1 cellular context compared by ENCODE assay signal in genomic region chr3:3179407-3180094, GRCh38.
TF ChIP-seq lines count a peak whose summit lies in the region.

Gene CRBN, minus strand, starts transcription at chr3:3179691. Its CDS starts 4 bp downstream, at chr3:3179687.

TF ChIP-seq in HepG2, 621 proteins besides CTCF, POLR2A, EP300 and RAD21 (continued from another document and continues in another):
- TF ChIP-seq, protein P1, sequence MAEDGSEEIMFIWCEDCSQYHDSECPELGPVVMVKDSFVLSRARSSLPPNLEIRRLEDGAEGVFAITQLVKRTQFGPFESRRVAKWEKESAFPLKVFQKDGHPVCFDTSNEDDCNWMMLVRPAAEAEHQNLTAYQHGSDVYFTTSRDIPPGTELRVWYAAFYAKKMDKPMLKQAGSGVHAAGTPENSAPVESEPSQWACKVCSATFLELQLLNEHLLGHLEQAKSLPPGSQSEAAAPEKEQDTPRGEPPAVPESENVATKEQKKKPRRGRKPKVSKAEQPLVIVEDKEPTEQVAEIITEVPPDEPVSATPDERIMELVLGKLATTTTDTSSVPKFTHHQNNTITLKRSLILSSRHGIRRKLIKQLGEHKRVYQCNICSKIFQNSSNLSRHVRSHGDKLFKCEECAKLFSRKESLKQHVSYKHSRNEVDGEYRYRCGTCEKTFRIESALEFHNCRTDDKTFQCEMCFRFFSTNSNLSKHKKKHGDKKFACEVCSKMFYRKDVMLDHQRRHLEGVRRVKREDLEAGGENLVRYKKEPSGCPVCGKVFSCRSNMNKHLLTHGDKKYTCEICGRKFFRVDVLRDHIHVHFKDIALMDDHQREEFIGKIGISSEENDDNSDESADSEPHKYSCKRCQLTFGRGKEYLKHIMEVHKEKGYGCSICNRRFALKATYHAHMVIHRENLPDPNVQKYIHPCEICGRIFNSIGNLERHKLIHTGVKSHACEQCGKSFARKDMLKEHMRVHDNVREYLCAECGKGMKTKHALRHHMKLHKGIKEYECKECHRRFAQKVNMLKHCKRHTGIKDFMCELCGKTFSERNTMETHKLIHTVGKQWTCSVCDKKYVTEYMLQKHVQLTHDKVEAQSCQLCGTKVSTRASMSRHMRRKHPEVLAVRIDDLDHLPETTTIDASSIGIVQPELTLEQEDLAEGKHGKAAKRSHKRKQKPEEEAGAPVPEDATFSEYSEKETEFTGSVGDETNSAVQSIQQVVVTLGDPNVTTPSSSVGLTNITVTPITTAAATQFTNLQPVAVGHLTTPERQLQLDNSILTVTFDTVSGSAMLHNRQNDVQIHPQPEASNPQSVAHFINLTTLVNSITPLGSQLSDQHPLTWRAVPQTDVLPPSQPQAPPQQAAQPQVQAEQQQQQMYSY (CRISPR knock-in tag; IDR thresholded peaks at IDR 0.05), result peak; percentile 54; the same call in 1 of the 2 replicates
- TF ChIP-seq MTF2 (CRISPR knock-in tag; IDR thresholded peaks at IDR 0.05; ENCODE audit: borderline replicate concordance) (peak; percentile 92), SOX13 (IDR thresholded peaks at IDR 0.05) (no peak), SOX13 (CRISPR knock-in tag; conservative IDR thresholded peaks at IDR 0.05 in 1 of 2, IDR thresholded peaks at IDR 0.05 in 1 of 2) (peak in 1 of 2 experiments; percentile 66; a peak in 2 of 4 replicates), GFI1 (CRISPR knock-in tag; IDR thresholded peaks at IDR 0.05; ENCODE audit: borderline replicate concordance) (peak; percentile 56; the same call in 1 of the 2 replicates), RARA (CRISPR knock-in tag; IDR thresholded peaks at IDR 0.05) (peak; percentile 44; the same call in 1 of the 2 replicates), MEIS1 (CRISPR knock-in tag; IDR thresholded peaks at IDR 0.05; ENCODE audit: borderline replicate concordance) (0 out of 2 replicates have a peak, but pooled peaks have one; percentile 25), ZNF713 (CRISPR knock-in tag; IDR thresholded peaks at IDR 0.05) (peak; percentile 63; the same call in 1 of the 2 replicates), NCOA5 (CRISPR knock-in tag; IDR thresholded peaks at IDR 0.05) (no peak), ZBTB21 (CRISPR knock-in tag; IDR thresholded peaks at IDR 0.05) (no peak), ZNF839 (CRISPR knock-in tag; IDR thresholded peaks at IDR 0.05; ENCODE audit: borderline replicate concordance) (peak; percentile 67; the same call in 1 of the 2 replicates), PPARG (CRISPR knock-in tag; conservative IDR thresholded peaks at IDR 0.05) (peak; percentile 45), HMG20A (CRISPR knock-in tag; IDR thresholded peaks at IDR 0.05; ENCODE audit: borderline replicate concordance) (peak; percentile 67; the same call in 1 of the 2 replicates), KDM3A (CRISPR knock-in tag; IDR thresholded peaks at IDR 0.05; ENCODE audit: low read depth) (peak; percentile 94), AHR (CRISPR knock-in tag; IDR thresholded peaks at IDR 0.05) (no peak; the same call in 1 of the 2 replicates), PRDM4 (CRISPR knock-in tag; IDR thresholded peaks at IDR 0.05; ENCODE audit: borderline replicate concordance) (no peak), YEATS4 (CRISPR knock-in tag; IDR thresholded peaks at IDR 0.05; ENCODE audit: borderline replicate concordance) (peak; percentile 94), GPN1 (CRISPR knock-in tag; IDR thresholded peaks at IDR 0.05; ENCODE audit: borderline replicate concordance) (no peak), ZNF331 (CRISPR knock-in tag; IDR thresholded peaks at IDR 0.05) (peak; percentile 92), ZNF589 (CRISPR knock-in tag; conservative IDR thresholded peaks at IDR 0.05) (0 out of 2 replicates have a peak, but pooled peaks have one; percentile 46), ZNF34 (CRISPR knock-in tag; IDR thresholded peaks at IDR 0.05; ENCODE audit: borderline replicate concordance) (0 out of 2 replicates have a peak, but pooled peaks have one; percentile 60), ZNF780A (CRISPR knock-in tag; IDR thresholded peaks at IDR 0.05) (0 out of 2 replicates have a peak, but pooled peaks have one; percentile 56), ZNF83 (CRISPR knock-in tag; IDR thresholded peaks at IDR 0.05; ENCODE audit: borderline replicate concordance) (peak; percentile 84; the same call in 1 of the 2 replicates), BRD4 (CRISPR knock-in tag; IDR thresholded peaks at IDR 0.05) (peak; percentile 86), ARHGAP35 (CRISPR knock-in tag; IDR thresholded peaks at IDR 0.05; ENCODE audit: borderline replicate concordance) (peak; percentile 94; the same call in 1 of the 2 replicates), ARNT2 (CRISPR knock-in tag; IDR thresholded peaks at IDR 0.05; ENCODE audit: low read depth) (peak; percentile 84), ZNF556 (CRISPR knock-in tag; IDR thresholded peaks at IDR 0.05; ENCODE audit: borderline replicate concordance) (no peak; the same call in 1 of the 2 replicates), PBX3 (CRISPR knock-in tag; IDR thresholded peaks at IDR 0.05; ENCODE audit: borderline replicate concordance) (peak; percentile 73), ZNF709 (CRISPR knock-in tag; IDR thresholded peaks at IDR 0.05) (peak; percentile 60; the same call in 1 of the 2 replicates), ZBTB7A (CRISPR knock-in tag; IDR thresholded peaks at IDR 0.05) (no peak), PHF20 (CRISPR knock-in tag; IDR thresholded peaks at IDR 0.05) (peak; percentile 94), MBNL3 (CRISPR knock-in tag; conservative IDR thresholded peaks at IDR 0.05) (no peak), RNF219 (CRISPR knock-in tag; IDR thresholded peaks at IDR 0.05) (no peak), ZNF432 (CRISPR knock-in tag; IDR thresholded peaks at IDR 0.05; ENCODE audit: borderline replicate concordance) (no peak), ZKSCAN5 (CRISPR knock-in tag; IDR thresholded peaks at IDR 0.05) (no peak), ZNF354B (CRISPR knock-in tag; IDR thresholded peaks at IDR 0.05) (no peak), ZNF674 (CRISPR knock-in tag; IDR thresholded peaks at IDR 0.05; ENCODE audit: low read depth) (no peak), WIZ (CRISPR knock-in tag; IDR thresholded peaks at IDR 0.05) (0 out of 2 replicates have a peak, but pooled peaks have one; percentile 40), TOE1 (CRISPR knock-in tag; IDR thresholded peaks at IDR 0.05) (peak; percentile 93), KDM2A (CRISPR knock-in tag; IDR thresholded peaks at IDR 0.05; ENCODE audit: borderline replicate concordance, low read depth) (peak; percentile 99), ZNF766 (CRISPR knock-in tag; IDR thresholded peaks at IDR 0.05; ENCODE audit: borderline replicate concordance) (peak; percentile 93; the same call in 1 of the 2 replicates), ZNF652 (CRISPR knock-in tag; IDR thresholded peaks at IDR 0.05; ENCODE audit: borderline replicate concordance, low read depth) (0 out of 2 replicates have a peak, but pooled peaks have one; percentile 11), PRPF4 (IDR thresholded peaks at IDR 0.05; ENCODE audit: low read depth, low read length, poor library complexity, severe bottlenecking) (no peak), TMF1 (CRISPR knock-in tag; IDR thresholded peaks at IDR 0.05; ENCODE audit: low read depth) (no peak), XBP1 (CRISPR knock-in tag; IDR thresholded peaks at IDR 0.05) (no peak), CEBPZ (IDR thresholded peaks at IDR 0.05; ENCODE audit: low read length) (no peak)
- TF ChIP-seq, protein P2, sequence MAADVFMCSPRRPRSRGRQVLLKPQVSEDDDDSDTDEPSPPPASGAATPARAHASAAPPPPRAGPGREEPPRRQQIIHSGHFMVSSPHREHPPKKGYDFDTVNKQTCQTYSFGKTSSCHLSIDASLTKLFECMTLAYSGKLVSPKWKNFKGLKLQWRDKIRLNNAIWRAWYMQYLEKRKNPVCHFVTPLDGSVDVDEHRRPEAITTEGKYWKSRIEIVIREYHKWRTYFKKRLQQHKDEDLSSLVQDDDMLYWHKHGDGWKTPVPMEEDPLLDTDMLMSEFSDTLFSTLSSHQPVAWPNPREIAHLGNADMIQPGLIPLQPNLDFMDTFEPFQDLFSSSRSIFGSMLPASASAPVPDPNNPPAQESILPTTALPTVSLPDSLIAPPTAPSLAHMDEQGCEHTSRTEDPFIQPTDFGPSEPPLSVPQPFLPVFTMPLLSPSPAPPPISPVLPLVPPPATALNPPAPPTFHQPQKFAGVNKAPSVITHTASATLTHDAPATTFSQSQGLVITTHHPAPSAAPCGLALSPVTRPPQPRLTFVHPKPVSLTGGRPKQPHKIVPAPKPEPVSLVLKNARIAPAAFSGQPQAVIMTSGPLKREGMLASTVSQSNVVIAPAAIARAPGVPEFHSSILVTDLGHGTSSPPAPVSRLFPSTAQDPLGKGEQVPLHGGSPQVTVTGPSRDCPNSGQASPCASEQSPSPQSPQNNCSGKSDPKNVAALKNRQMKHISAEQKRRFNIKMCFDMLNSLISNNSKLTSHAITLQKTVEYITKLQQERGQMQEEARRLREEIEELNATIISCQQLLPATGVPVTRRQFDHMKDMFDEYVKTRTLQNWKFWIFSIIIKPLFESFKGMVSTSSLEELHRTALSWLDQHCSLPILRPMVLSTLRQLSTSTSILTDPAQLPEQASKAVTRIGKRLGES (CRISPR knock-in tag; IDR thresholded peaks at IDR 0.05; ENCODE audit: borderline replicate concordance), result no peak
- TF ChIP-seq, protein P3, sequence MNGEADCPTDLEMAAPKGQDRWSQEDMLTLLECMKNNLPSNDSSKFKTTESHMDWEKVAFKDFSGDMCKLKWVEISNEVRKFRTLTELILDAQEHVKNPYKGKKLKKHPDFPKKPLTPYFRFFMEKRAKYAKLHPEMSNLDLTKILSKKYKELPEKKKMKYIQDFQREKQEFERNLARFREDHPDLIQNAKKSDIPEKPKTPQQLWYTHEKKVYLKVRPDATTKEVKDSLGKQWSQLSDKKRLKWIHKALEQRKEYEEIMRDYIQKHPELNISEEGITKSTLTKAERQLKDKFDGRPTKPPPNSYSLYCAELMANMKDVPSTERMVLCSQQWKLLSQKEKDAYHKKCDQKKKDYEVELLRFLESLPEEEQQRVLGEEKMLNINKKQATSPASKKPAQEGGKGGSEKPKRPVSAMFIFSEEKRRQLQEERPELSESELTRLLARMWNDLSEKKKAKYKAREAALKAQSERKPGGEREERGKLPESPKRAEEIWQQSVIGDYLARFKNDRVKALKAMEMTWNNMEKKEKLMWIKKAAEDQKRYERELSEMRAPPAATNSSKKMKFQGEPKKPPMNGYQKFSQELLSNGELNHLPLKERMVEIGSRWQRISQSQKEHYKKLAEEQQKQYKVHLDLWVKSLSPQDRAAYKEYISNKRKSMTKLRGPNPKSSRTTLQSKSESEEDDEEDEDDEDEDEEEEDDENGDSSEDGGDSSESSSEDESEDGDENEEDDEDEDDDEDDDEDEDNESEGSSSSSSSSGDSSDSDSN (CRISPR knock-in tag; IDR thresholded peaks at IDR 0.05), result peak; percentile 90
